ENCODE assay signal across 13 cellular contexts in genomic region chr12:109919466-109919865, GRCh38. TPM values are rescaled to one million over a fixed set of nuclear protein-coding genes. Genes with fewer than 3 reads are reported as not detected.
DNase-seq lines count a peak whose midpoint lies in the region; ATAC-seq and TF ChIP-seq lines count a peak whose summit lies in the region.
"Had no signal": no experiment of that assay in that cellular context is flagged by ENCODE, and none has a peak within 500 bp of the region (broad histone marks: within the 10 kb centered on the region; RNA-seq: fewer than 3 reads in every experiment).

No MANE protein-coding gene starts in this region.

- H3K36me3 Mint-ChIP-seq in CD14-positive monocyte = peaks cover 73 to 94% of the 10 kb centered on the region in 2 donors
- H3K36me3 Mint-ChIP-seq in central memory CD8-positive, alpha-beta T cell (ENCODE audit: insufficient read depth) = peaks cover 49% of the 10 kb centered on the region

- H3K4me1 ChIP-seq in BE2C = peaks cover 5% of the 10 kb centered on the region
- no peaks in the 10 kb centered on the region for H3K4me1 ChIP-seq in sigmoid colon
- H3K4me1 ChIP-seq: A549, Caco-2, HAP-1 had no signal

- H3K36me3 ChIP-seq in BE2C = peaks cover 38% of the 10 kb centered on the region
- peaks cover 17 to 75% (median 33%) of the 10 kb centered on the region in 4 donors for H3K36me3 ChIP-seq in sigmoid colon

- H3K27me3 ChIP-seq in BE2C (no peaks in the 10 kb centered on the region), sigmoid colon (no peaks in the 10 kb centered on the region)

- no peak overlapping the region for H3K4me3 ChIP-seq in BE2C (ENCODE audit: low read depth, low read length)
- H3K4me3 ChIP-seq in sigmoid colon = no peak overlapping the region
- H3K4me3 ChIP-seq: A549, HAP-1 had no signal

- H3K27ac Mint-ChIP-seq in CD14-positive monocyte = peak overlapping the region in 3 of 7 donors; percentile 5 to 61 (median 46)
- peak overlapping the region; percentile 58 for H3K27ac Mint-ChIP-seq in central memory CD8-positive, alpha-beta T cell (ENCODE audit: low read depth)
- H3K27ac Mint-ChIP-seq: HFFc6 had no signal

- no peak for TF ChIP-seq CTCF in BE2C (IDR thresholded peaks at IDR 0.05; ENCODE audit: low read depth, low read length)
- TF ChIP-seq CTCF in CD14-positive monocyte (IDR thresholded peaks at IDR 0.05) = no peak
- no peak for TF ChIP-seq CTCF in sigmoid colon (IDR thresholded peaks at IDR 0.05)

- H3K27me3 Mint-ChIP-seq in CD14-positive monocyte (ENCODE audit: low read depth in 3 of 3) = peaks cover 0 to 1% (median 0%) of the 10 kb centered on the region in 3 donors
- no peaks in the 10 kb centered on the region for H3K27me3 Mint-ChIP-seq in central memory CD8-positive, alpha-beta T cell
- H3K27me3 Mint-ChIP-seq: CD8-positive, alpha-beta memory T cell had no signal

- no peak for ATAC-seq in central memory CD8-positive, alpha-beta T cell (replicated peaks; ENCODE audit: extremely low read depth, poor library complexity, severe bottlenecking)
- ATAC-seq: A549 had no signal

- no peaks in the 10 kb centered on the region for H3K9me3 ChIP-seq in BE2C
- H3K9me3 ChIP-seq in sigmoid colon = no peaks in the 10 kb centered on the region
- H3K9me3 ChIP-seq: A549, Caco-2, HAP-1 had no signal

- H3K27ac ChIP-seq in sigmoid colon = no peak overlapping the region
- H3K27ac ChIP-seq: A549, HL-60 had no signal

- intact Hi-C loops in CD14-positive monocyte (cut with micrococcal nuclease) = no loop called here
- intact Hi-C loops in sigmoid colon (cut with DNase I) = no loop called here

- no peaks in the 10 kb centered on the region for H3K9me3 Mint-ChIP-seq in CD14-positive monocyte
- H3K9me3 Mint-ChIP-seq in central memory CD8-positive, alpha-beta T cell = no peaks in the 10 kb centered on the region
- H3K9me3 Mint-ChIP-seq: CD8-positive, alpha-beta memory T cell; HFFc6 had no signal

- H3K4me3 Mint-ChIP-seq in CD14-positive monocyte = no peak overlapping the region
- no peak overlapping the region for H3K4me3 Mint-ChIP-seq in central memory CD8-positive, alpha-beta T cell
- H3K4me3 Mint-ChIP-seq: CD8-positive, alpha-beta memory T cell; HFFc6 had no signal

- no peak for TF ChIP-seq POLR2A in sigmoid colon (IDR thresholded peaks at IDR 0.05)

- 88 to 90% methylated on average over 10 of the region's 10 CpGs for WGBS in sigmoid colon, 2 donors

- no peak for TF ChIP-seq EP300 in sigmoid colon (IDR thresholded peaks at IDR 0.05)

- DNase-seq in BE2C (peak; percentile 78), CD14-positive monocyte (ENCODE audit: low spot score) (peak; percentile 10), sigmoid colon (peak; percentile 56), mucosa of gallbladder (ENCODE audit: low spot score) (no peak), HuH-7.5 (ENCODE audit: low spot score) (no peak)
- no peak for DNase-seq in central memory CD8-positive, alpha-beta T cell (ENCODE audit: low spot score in 2 of 2)
- DNase-seq: Caco-2; CD8-positive, alpha-beta memory T cell; GF-D8; HFFc6 had no signal

- no peaks in the 10 kb centered on the region for H3K4me1 Mint-ChIP-seq in CD14-positive monocyte
- H3K4me1 Mint-ChIP-seq in central memory CD8-positive, alpha-beta T cell = no peaks in the 10 kb centered on the region

RNA-seq across cellular contexts. Expression of gene TCHP, which starts 19.4 kb away (rescaled TPM):
- polyA plus RNA-seq in BE2C (2012; ENCODE audit: insufficient read depth, insufficient read length, low read depth) = 67.4 TPM
- polyA plus RNA-seq in CD14-positive monocyte (1 to 10 TPM; 2.6 to 7.3 TPM), sigmoid colon (10 to 100 TPM; 12.5 to 18.1 (median 13.8) TPM)
- total RNA-seq in sigmoid colon (10 to 100 TPM; 12.8 to 42.9 (median 16.3) TPM), mucosa of gallbladder (18.8 TPM)

RNA-seq across cellular contexts. Expression of gene GLTP, which starts 39.1 kb away (rescaled TPM):
- polyA plus RNA-seq in BE2C (2012; ENCODE audit: insufficient read depth, insufficient read length, low read depth) = 29.7 TPM
- polyA plus RNA-seq in CD14-positive monocyte = 10 to 100 TPM; 46.2 to 65.9 TPM
- 10 to 100 TPM; 33.5 to 45.3 (median 40.3) TPM for total RNA-seq in sigmoid colon
- 100 to 1,000 TPM in 1 of 3 donors, 10 to 100 TPM in 2; 48.7 to 105 (median 83.5) TPM for polyA plus RNA-seq in sigmoid colon
- total RNA-seq in mucosa of gallbladder = 28.2 TPM

Comparison
In these comparisons a context has a peak if more than half of its experiments do, and no peak if none do; other contexts are left out.
1. DNase-seq: peak in BE2C (single experiment), CD14-positive monocyte (single experiment) and sigmoid colon (single experiment); none in central memory CD8-positive, alpha-beta T cell (0 of 2), mucosa of gallbladder (single experiment) and HuH-7.5 (single experiment).